In genomic region chr1:93666613-93667384, GRCh38 we compare ENCODE assay signal across 13 cellular contexts. TPM values are rescaled to one million over a fixed set of nuclear protein-coding genes. Genes with fewer than 3 reads are reported as not detected.
A peak's percentile ranks its signal among the peaks of the same experiment; 100 is the strongest.
DNase-seq lines count a peak whose midpoint lies in the region; ATAC-seq and TF ChIP-seq lines count a peak whose summit lies in the region.
"Had no signal": no experiment of that assay in that cellular context is flagged by ENCODE, and none has a peak within 500 bp of the region (broad histone marks: within the 10 kb centered on the region; RNA-seq: fewer than 3 reads in every experiment).

No MANE protein-coding gene starts in this region.

- no peak overlapping the region for H3K27ac Mint-ChIP-seq in glutamatergic neuron (ENCODE audit: unreplicated experiment)
- no peak overlapping the region for H3K27ac Mint-ChIP-seq in activated CD4-positive, alpha-beta memory T cell treated with anti-CD3 and anti-CD28 coated beads for 36 hours
- H3K27ac Mint-ChIP-seq: activated T-helper 2 cell treated with anti-CD3 and anti-CD28 coated beads, Interferon-gamma antibody, Interleukin-2, Interleukin-4, amounts not matched to agents 10 μg/mL and 5 μg/mL and 100 μg/mL, durations not matched to agents 14 hours and 24 hours and 36 hours; stimulated activated naive CD8-positive, alpha-beta T cell treated with anti-CD3 and anti-CD28 coated beads, Interleukin-15, Interleukin-2, amounts not matched to agents 100 ng/mL and 50 ng/mL, for 24 hours had no signal

- H3K4ac ChIP-seq in trophoblast cell (ENCODE audit: low read depth, low read length): peak overlapping the region; percentile 66

- no peak overlapping the region for H3K4me3 ChIP-seq in H7 (ENCODE audit: insufficient read depth, low read depth, low read length)
- no peak overlapping the region for H3K4me3 ChIP-seq in SJCRH30
- H3K4me3 ChIP-seq in trophoblast cell (ENCODE audit: low read depth, low read length): no peak overlapping the region

- TF ChIP-seq CTCF in glutamatergic neuron (IDR thresholded peaks at IDR 0.05; ENCODE audit: partially characterized antibody, unreplicated experiment): no peak

- ATAC-seq in GM21360 (IDR thresholded peaks at IDR 0.05; ENCODE audit: unreplicated experiment): no peak

- H3K27me3 Mint-ChIP-seq in glutamatergic neuron (ENCODE audit: unreplicated experiment): no peaks in the 10 kb centered on the region
- no peaks in the 10 kb centered on the region for H3K27me3 Mint-ChIP-seq in activated CD4-positive, alpha-beta memory T cell treated with anti-CD3 and anti-CD28 coated beads for 36 hours
- H3K27me3 Mint-ChIP-seq: stimulated activated naive CD8-positive, alpha-beta T cell treated with anti-CD3 and anti-CD28 coated beads, Interleukin-15, Interleukin-2, amounts not matched to agents 100 ng/mL and 50 ng/mL, for 24 hours had no signal

- POLR2A ChIA-PET in activated CD4-positive, alpha-beta memory T cell treated with anti-CD3 and anti-CD28 coated beads for 36 hours (lab: Charles Lee): no interaction called here

- no peaks in the 10 kb centered on the region for H3K9me3 Mint-ChIP-seq in glutamatergic neuron (ENCODE audit: unreplicated experiment)
- no peaks in the 10 kb centered on the region for H3K9me3 Mint-ChIP-seq in activated CD4-positive, alpha-beta memory T cell treated with anti-CD3 and anti-CD28 coated beads for 36 hours
- H3K9me3 Mint-ChIP-seq: activated T-helper 2 cell treated with anti-CD3 and anti-CD28 coated beads, Interferon-gamma antibody, Interleukin-2, Interleukin-4, amounts not matched to agents 10 μg/mL and 5 μg/mL and 100 μg/mL, durations not matched to agents 14 hours and 24 hours and 36 hours; stimulated activated naive CD8-positive, alpha-beta T cell treated with anti-CD3 and anti-CD28 coated beads, Interleukin-15, Interleukin-2, amounts not matched to agents 100 ng/mL and 50 ng/mL, for 24 hours had no signal

- peak overlapping the region; percentile 56 for H2BK5ac ChIP-seq in trophoblast cell (ENCODE audit: low read depth, low read length, poor library complexity)

- H3K79me2 ChIP-seq in trophoblast cell (ENCODE audit: control insufficient read depth, insufficient read depth, low read length, poor library complexity): peaks cover 7% of the 10 kb centered on the region

- H3K14ac ChIP-seq in trophoblast cell (ENCODE audit: low read length): peak overlapping the region; percentile 70

- H3K18ac ChIP-seq in trophoblast cell (ENCODE audit: low read length): peak overlapping the region; percentile 74

- H3K79me1 ChIP-seq in trophoblast cell (ENCODE audit: low read length): peaks cover 21% of the 10 kb centered on the region

- no peaks in the 10 kb centered on the region for H3K9me3 ChIP-seq in SJCRH30 (replicated peaks)
- H3K9me3 ChIP-seq in trophoblast cell (ENCODE audit: insufficient read depth, low read depth, low read length): no peaks in the 10 kb centered on the region

- H3K4me1 Mint-ChIP-seq in glutamatergic neuron (ENCODE audit: low read depth, unreplicated experiment): peaks cover 29% of the 10 kb centered on the region
- no peaks in the 10 kb centered on the region for H3K4me1 Mint-ChIP-seq in activated CD4-positive, alpha-beta memory T cell treated with anti-CD3 and anti-CD28 coated beads for 36 hours (ENCODE audit: low read depth)

- peaks cover 8% of the 10 kb centered on the region for H3K36me3 Mint-ChIP-seq in glutamatergic neuron (ENCODE audit: unreplicated experiment)
- no peaks in the 10 kb centered on the region for H3K36me3 Mint-ChIP-seq in activated CD4-positive, alpha-beta memory T cell treated with anti-CD3 and anti-CD28 coated beads for 36 hours

- no CpG with 5 or more reads among the region's 14 CpGs for WGBS in trophoblast cell (ENCODE audit: extremely low coverage, insufficient coverage, insufficient read length)

- H3K4me3 Mint-ChIP-seq in glutamatergic neuron (ENCODE audit: unreplicated experiment): peak overlapping the region; percentile 59
- no peak overlapping the region for H3K4me3 Mint-ChIP-seq in activated CD4-positive, alpha-beta memory T cell treated with anti-CD3 and anti-CD28 coated beads for 36 hours
- H3K4me3 Mint-ChIP-seq: stimulated activated naive CD8-positive, alpha-beta T cell treated with anti-CD3 and anti-CD28 coated beads, Interleukin-15, Interleukin-2, amounts not matched to agents 100 ng/mL and 50 ng/mL, for 24 hours had no signal

- no peak overlapping the region for H2AFZ ChIP-seq in trophoblast cell (ENCODE audit: insufficient read depth, low read length, poor library complexity)

- peak overlapping the region; percentile 99 for H3K27ac ChIP-seq in SJCRH30
- H3K27ac ChIP-seq in trophoblast cell (ENCODE audit: low read depth, low read length): peak overlapping the region; percentile 60
- H3K27ac ChIP-seq: WERI-Rb-1 had no signal

- H3K36me3 ChIP-seq in H7 (replicated peaks; ENCODE audit: control insufficient read depth, insufficient read depth, low read length) (no peaks in the 10 kb centered on the region; the same call in none of the 2 replicates), SJCRH30 (peaks cover 35% of the 10 kb centered on the region), trophoblast cell (ENCODE audit: control insufficient read depth in 1 of 2, insufficient read depth in 2 of 2, low read length in 2 of 2) (peaks cover 5 to 6% of the 10 kb centered on the region in 2 experiments)
- H3K36me3 ChIP-seq: WERI-Rb-1 had no signal

- H4K8ac ChIP-seq in trophoblast cell (ENCODE audit: low read depth, low read length): peak overlapping the region; percentile 63

- intact Hi-C loops in activated CD4-positive, alpha-beta memory T cell treated with anti-CD3 and anti-CD28 coated beads for 36 hours (cut with micrococcal nuclease): no loop called here

- H4K91ac ChIP-seq in trophoblast cell (ENCODE audit: low read depth, low read length): peak overlapping the region; percentile 87

- H3K4me1 ChIP-seq in SJCRH30: peaks cover 94% of the 10 kb centered on the region
- peaks cover 40 to 51% of the 10 kb centered on the region in 2 experiments for H3K4me1 ChIP-seq in trophoblast cell (ENCODE audit: control insufficient read depth in 1 of 2, insufficient read depth in 2 of 2, low read length in 2 of 2)

- H3K27me3 ChIP-seq in H7 (ENCODE audit: control insufficient read depth, insufficient read depth, low read length) (no peaks in the 10 kb centered on the region), SJCRH30 (no peaks in the 10 kb centered on the region), trophoblast cell (ENCODE audit: insufficient read depth, low read length) (no peaks in the 10 kb centered on the region)

- DNase-seq in H7 (peak; percentile 54), SJCRH30 (peak; percentile 84 to 94), glutamatergic neuron (no peak), trophoblast cell (peak; percentile 47 to 78), NCI-H1105 treated with DMSO at 0.1 percent for 48 hours (lab: John Stamatoyannopoulos, UW) (no peak), COLO829 (ENCODE audit: low spot score) (no peak)
- DNase-seq in activated CD4-positive, alpha-beta memory T cell treated with anti-CD3 and anti-CD28 coated beads for 36 hours: no peak
- DNase-seq: COR-L47, NCI-H187 treated with DMSO at 0.1 percent for 48 hours, WERI-Rb-1 had no signal

- peak overlapping the region; percentile 78 for H2BK12ac ChIP-seq in trophoblast cell (ENCODE audit: low read length)

- H4K12ac ChIP-seq in trophoblast cell (ENCODE audit: low read depth, low read length): no peak overlapping the region

- H3K23ac ChIP-seq in trophoblast cell (ENCODE audit: low read length): no peak overlapping the region

- H3K4me2 ChIP-seq in trophoblast cell (ENCODE audit: low read length): no peak overlapping the region

- no peak overlapping the region for H3K9ac ChIP-seq in trophoblast cell (ENCODE audit: low read length)

- H2BK120ac ChIP-seq in trophoblast cell (ENCODE audit: insufficient read depth, low read length, poor library complexity): peak overlapping the region; percentile 39

- CTCF ChIA-PET in activated CD4-positive, alpha-beta memory T cell treated with anti-CD3 and anti-CD28 coated beads for 36 hours (lab: Charles Lee): no interaction called here

- peak overlapping the region; percentile 59 for H2AK5ac ChIP-seq in trophoblast cell (ENCODE audit: low read length)

RNA-seq across cellular contexts. Expression of gene BCAR3, which starts 14.8 kb away (rescaled TPM):
- 53.2 and 67.4 TPM in 2 replicates for total RNA-seq in H7 (2014; rRNA removed; shearing (Covaris generic))
- 30.0 and 30.8 TPM in 2 replicates for total RNA-seq in SJCRH30 (2014; rRNA removed; shearing (Covaris generic))
- total RNA-seq in glutamatergic neuron (ENCODE audit: unreplicated experiment): 12.8 TPM
- polyA plus RNA-seq in trophoblast cell (2013): 28.1 and 29.7 TPM in 2 replicates
- total RNA-seq in activated CD4-positive, alpha-beta memory T cell treated with anti-CD3 and anti-CD28 coated beads for 36 hours: under 1 TPM; 0.74 to 0.82 TPM

Comparison
In these comparisons a context has a peak if more than half of its experiments do, and no peak if none do; other contexts are left out.
1. DNase-seq: peak in H7 (single experiment), SJCRH30 (2 of 2) and trophoblast cell (2 of 2); none in glutamatergic neuron (single experiment), NCI-H1105 treated with DMSO at 0.1 percent for 48 hours (single experiment), activated CD4-positive, alpha-beta memory T cell treated with anti-CD3 and anti-CD28 coated beads for 36 hours (single experiment) and COLO829 (single experiment).